Comparison of ENCODE assay signal across 1 cellular context in the genomic region with DNA sequence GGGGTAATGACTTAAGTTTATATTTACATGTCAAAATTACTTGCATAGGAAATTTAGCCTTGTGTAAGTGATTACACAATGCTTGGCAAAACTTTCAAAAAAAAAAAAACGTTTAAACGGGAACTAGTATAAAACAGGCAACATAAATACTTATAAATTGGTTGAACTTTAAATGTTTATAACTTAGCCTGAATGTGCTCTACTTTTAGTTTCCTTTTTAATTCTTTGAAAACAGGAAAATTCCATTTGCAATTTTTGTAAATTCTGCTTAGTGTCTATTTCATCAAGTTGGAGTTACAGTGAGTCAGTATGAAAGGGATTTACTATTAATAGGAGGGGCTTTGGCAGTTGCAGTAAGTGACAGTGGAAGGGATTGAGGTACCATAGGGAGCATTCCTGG.
TF ChIP-seq lines count a peak whose summit lies in the region.

No MANE protein-coding gene starts in this region.

TF ChIP-seq in H1, 55 proteins besides CTCF, POLR2A, EP300 and RAD21 (continued from another document):
- TF ChIP-seq, protein P1, sequence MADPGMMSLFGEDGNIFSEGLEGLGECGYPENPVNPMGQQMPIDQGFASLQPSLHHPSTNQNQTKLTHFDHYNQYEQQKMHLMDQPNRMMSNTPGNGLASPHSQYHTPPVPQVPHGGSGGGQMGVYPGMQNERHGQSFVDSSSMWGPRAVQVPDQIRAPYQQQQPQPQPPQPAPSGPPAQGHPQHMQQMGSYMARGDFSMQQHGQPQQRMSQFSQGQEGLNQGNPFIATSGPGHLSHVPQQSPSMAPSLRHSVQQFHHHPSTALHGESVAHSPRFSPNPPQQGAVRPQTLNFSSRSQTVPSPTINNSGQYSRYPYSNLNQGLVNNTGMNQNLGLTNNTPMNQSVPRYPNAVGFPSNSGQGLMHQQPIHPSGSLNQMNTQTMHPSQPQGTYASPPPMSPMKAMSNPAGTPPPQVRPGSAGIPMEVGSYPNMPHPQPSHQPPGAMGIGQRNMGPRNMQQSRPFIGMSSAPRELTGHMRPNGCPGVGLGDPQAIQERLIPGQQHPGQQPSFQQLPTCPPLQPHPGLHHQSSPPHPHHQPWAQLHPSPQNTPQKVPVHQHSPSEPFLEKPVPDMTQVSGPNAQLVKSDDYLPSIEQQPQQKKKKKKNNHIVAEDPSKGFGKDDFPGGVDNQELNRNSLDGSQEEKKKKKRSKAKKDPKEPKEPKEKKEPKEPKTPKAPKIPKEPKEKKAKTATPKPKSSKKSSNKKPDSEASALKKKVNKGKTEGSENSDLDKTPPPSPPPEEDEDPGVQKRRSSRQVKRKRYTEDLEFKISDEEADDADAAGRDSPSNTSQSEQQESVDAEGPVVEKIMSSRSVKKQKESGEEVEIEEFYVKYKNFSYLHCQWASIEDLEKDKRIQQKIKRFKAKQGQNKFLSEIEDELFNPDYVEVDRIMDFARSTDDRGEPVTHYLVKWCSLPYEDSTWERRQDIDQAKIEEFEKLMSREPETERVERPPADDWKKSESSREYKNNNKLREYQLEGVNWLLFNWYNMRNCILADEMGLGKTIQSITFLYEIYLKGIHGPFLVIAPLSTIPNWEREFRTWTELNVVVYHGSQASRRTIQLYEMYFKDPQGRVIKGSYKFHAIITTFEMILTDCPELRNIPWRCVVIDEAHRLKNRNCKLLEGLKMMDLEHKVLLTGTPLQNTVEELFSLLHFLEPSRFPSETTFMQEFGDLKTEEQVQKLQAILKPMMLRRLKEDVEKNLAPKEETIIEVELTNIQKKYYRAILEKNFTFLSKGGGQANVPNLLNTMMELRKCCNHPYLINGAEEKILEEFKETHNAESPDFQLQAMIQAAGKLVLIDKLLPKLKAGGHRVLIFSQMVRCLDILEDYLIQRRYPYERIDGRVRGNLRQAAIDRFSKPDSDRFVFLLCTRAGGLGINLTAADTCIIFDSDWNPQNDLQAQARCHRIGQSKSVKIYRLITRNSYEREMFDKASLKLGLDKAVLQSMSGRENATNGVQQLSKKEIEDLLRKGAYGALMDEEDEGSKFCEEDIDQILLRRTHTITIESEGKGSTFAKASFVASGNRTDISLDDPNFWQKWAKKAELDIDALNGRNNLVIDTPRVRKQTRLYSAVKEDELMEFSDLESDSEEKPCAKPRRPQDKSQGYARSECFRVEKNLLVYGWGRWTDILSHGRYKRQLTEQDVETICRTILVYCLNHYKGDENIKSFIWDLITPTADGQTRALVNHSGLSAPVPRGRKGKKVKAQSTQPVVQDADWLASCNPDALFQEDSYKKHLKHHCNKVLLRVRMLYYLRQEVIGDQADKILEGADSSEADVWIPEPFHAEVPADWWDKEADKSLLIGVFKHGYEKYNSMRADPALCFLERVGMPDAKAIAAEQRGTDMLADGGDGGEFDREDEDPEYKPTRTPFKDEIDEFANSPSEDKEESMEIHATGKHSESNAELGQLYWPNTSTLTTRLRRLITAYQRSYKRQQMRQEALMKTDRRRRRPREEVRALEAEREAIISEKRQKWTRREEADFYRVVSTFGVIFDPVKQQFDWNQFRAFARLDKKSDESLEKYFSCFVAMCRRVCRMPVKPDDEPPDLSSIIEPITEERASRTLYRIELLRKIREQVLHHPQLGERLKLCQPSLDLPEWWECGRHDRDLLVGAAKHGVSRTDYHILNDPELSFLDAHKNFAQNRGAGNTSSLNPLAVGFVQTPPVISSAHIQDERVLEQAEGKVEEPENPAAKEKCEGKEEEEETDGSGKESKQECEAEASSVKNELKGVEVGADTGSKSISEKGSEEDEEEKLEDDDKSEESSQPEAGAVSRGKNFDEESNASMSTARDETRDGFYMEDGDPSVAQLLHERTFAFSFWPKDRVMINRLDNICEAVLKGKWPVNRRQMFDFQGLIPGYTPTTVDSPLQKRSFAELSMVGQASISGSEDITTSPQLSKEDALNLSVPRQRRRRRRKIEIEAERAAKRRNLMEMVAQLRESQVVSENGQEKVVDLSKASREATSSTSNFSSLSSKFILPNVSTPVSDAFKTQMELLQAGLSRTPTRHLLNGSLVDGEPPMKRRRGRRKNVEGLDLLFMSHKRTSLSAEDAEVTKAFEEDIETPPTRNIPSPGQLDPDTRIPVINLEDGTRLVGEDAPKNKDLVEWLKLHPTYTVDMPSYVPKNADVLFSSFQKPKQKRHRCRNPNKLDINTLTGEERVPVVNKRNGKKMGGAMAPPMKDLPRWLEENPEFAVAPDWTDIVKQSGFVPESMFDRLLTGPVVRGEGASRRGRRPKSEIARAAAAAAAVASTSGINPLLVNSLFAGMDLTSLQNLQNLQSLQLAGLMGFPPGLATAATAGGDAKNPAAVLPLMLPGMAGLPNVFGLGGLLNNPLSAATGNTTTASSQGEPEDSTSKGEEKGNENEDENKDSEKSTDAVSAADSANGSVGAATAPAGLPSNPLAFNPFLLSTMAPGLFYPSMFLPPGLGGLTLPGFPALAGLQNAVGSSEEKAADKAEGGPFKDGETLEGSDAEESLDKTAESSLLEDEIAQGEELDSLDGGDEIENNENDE (IDR thresholded peaks at IDR 0.05; ENCODE audit: insufficient replicate concordance, low read length), result no peak
- TF ChIP-seq ZNF274 (IDR thresholded peaks at IDR 0.05; ENCODE audit: borderline replicate concordance, extremely low read depth, low read length) (no peak), TEAD4 (IDR thresholded peaks at IDR 0.05; ENCODE audit: low read depth, low read length) (no peak), SUZ12 (IDR thresholded peaks at IDR 0.05; ENCODE audit: low read length) (no peak), NANOG (IDR thresholded peaks at IDR 0.05; ENCODE audit: insufficient read depth, low read depth, low read length, poor library complexity, severe bottlenecking) (no peak), HDAC6 (IDR thresholded peaks at IDR 0.05; ENCODE audit: low read depth, low read length) (no peak), BRCA1 (IDR thresholded peaks at IDR 0.05; ENCODE audit: low read depth, low read length) (no peak), RBBP5 (IDR thresholded peaks at IDR 0.05; ENCODE audit: borderline replicate concordance, low read depth, low read length) (no peak)
